21 cellular contexts compared by ENCODE assay signal in the genomic region with DNA sequence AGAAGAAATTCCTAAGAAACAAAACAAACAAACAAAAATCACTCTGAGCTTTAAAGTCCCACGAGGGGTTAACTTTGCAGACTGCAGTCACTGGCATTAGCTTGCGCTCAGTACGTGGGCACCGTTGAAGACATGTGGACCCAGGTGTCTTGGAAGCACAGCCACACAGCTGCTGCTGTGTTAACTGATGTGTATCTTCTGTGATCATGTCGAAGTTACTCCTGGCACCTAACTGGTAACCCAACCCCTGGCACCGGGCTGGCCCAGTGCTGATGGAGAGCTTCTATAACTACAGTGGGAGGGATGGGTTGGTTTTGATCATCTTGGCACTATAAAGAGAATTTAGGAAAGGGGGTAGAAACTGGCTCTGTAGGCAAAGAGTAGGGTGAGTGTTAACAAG.
"Had no signal": no experiment of that assay in that cellular context is flagged by ENCODE, and none has a peak within 500 bp of the region (broad histone marks: within the 10 kb centered on the region; RNA-seq: fewer than 3 reads in every experiment).

No MANE protein-coding gene starts in this region.

- FAIRE-seq: islet of Langerhans, small intestine had no signal

- H3K9me3 ChIP-seq: body of pancreas, heart left ventricle, right lobe of liver had no signal

- ATAC-seq: activated CD8-positive, alpha-beta T cell treated with anti-CD3 and anti-CD28 coated beads, Interleukin-2, amount 10 ng/mL, durations not matched to agents 7 days and 5 days; body of pancreas; heart left ventricle; left colon; right lobe of liver; stimulated activated effector memory CD8-positive, alpha-beta T cell treated with anti-CD3 and anti-CD28 coated beads, Interleukin-12 subunit alpha, Interleukin-12 subunit beta, amount 100 ng/mL, for 72 hours; stimulated activated naive CD8-positive, alpha-beta T cell treated with anti-CD3 and anti-CD28 coated beads, Interleukin-15, amount 100 ng/mL, for 72 hours had no signal

- H3K27me3 ChIP-seq: body of pancreas, cardiac muscle cell, heart left ventricle, right lobe of liver had no signal

- H3K4me3 ChIP-seq: body of pancreas, cardiac muscle cell, heart left ventricle, right lobe of liver had no signal

- H3K36me3 ChIP-seq: cardiac muscle cell, heart left ventricle, right lobe of liver had no signal

- DNase-seq: activated CD4-positive, alpha-beta T cell treated with anti-CD3 and anti-CD28 coated beads for 1 hour; activated CD4-positive, alpha-beta T cell treated with anti-CD3 and anti-CD28 coated beads, Interleukin-2, amount 50 U/mL, for 1 hour; activated CD8-positive, alpha-beta T cell treated with anti-CD3 and anti-CD28 coated beads, Interleukin-2, amount 10 ng/mL, durations not matched to agents 7 days and 5 days; activated gamma-delta T cell treated with Interleukin-2 at 50 U/mL for 16 hours; anterior cingulate cortex; body of pancreas; cortex of kidney; heart left ventricle; left colon; naive B cell; nucleus accumbens; right lobe of liver; small intestine; stimulated activated CD4-positive, alpha-beta T cell treated with anti-CD3 and anti-CD28 coated beads, Interleukin-2, amount 100 ng/mL, for 24 hours; stimulated activated naive CD8-positive, alpha-beta T cell treated with anti-CD3 and anti-CD28 coated beads, Interleukin-15, amount 100 ng/mL, for 72 hours; T-helper 9 cell had no signal

- H3K4me1 ChIP-seq: body of pancreas, parathyroid adenoma had no signal

- H3K27ac ChIP-seq: body of pancreas, cardiac muscle cell, epithelial cell of prostate, heart left ventricle, parathyroid adenoma, right lobe of liver had no signal
